In the genomic region with DNA sequence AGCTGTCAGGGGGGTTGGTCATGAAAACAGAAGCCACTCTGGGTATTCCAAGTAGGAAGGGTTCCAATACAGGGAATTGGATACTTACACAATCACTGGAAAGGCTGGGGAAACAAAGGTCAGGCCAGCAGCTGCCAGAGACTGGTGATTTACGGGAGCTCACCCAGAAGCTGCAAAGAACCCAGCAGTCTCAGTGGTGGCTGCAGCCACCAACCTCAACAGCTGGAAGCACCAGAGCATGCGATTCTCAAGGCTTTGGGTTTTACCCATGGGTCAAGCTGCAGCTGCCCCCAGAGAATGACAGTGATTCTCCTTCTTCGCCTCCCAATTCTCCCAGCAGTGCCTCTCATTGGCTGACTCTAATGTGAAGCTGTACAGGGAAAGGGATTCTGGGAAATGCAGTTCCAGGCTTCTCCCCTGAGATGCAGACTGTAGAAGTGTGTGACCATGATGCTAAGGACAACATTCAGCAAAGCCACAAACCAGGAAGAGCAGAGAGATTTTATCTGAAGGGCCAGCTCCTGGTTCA, we compare ENCODE assay signal across 10 cellular contexts.
DNase-seq lines count a peak whose midpoint lies in the region; ATAC-seq and TF ChIP-seq lines count a peak whose summit lies in the region.
"Had no signal": no experiment of that assay in that cellular context is flagged by ENCODE, and none has a peak within 500 bp of the region (broad histone marks: within the 10 kb centered on the region; RNA-seq: fewer than 3 reads in every experiment).

No MANE protein-coding gene starts in this region.

- H3K27me3 ChIP-seq in Panc1 (ENCODE audit: control insufficient read depth, insufficient read depth, low read length) (no peaks in the 10 kb centered on the region), psoas muscle (ENCODE audit: insufficient read depth in 3 of 3, low read length in 2 of 3) (no peaks in the 10 kb centered on the region)

- DNase-seq in GM19240 (ENCODE audit: insufficient read length, low spot score) (peak; percentile 21), Panc1 (ENCODE audit: low read depth, low spot score) (no peak), psoas muscle (no peak), globus pallidus (ENCODE audit: low spot score) (no peak), GM03348 (ENCODE audit: low spot score) (no peak), NOMO-1 treated with dmso at 0.1 percent for 144 hours (lab: John Stamatoyannopoulos, UW; ENCODE audit: unreplicated experiment) (no peak), superior temporal gyrus (ENCODE audit: extremely low spot score) (no peak)
- DNase-seq: T-helper 2 cell had no signal

- H3K27ac ChIP-seq in Panc1 (ENCODE audit: low read length) (no peak overlapping the region), psoas muscle (no peak overlapping the region)
- H3K27ac ChIP-seq: HL-60 had no signal

- in situ Hi-C loops in Panc1 (cut with HindIII; ENCODE audit: low pct_unique_long_range_greater_than_20kb, low sequenced_read_pairs), result no loop called here

- 21 to 42% (median 27%) methylated on average over 3 of the region's 3 CpGs for whole genome bisulfite sequencing in psoas muscle, 3 donors

- H3K4me3 ChIP-seq in Panc1 (ENCODE audit: low read depth in 2 of 2, low read length in 2 of 2) (no peak overlapping the region), psoas muscle (no peak overlapping the region)

- intact Hi-C loops in Panc1 (cut with micrococcal nuclease; ENCODE audit: unreplicated experiment), result no loop called here
- intact Hi-C loops in psoas muscle (cut with DNase I), result no loop called here

- no TSS peak for BruUV-seq in Panc1 (replicated peaks; lab: Mats Ljungman, UMichigan)

- POLR2A ChIA-PET in Panc1 (lab: Charles Lee), result no interaction called here

- H3K36me3 ChIP-seq in Panc1 (ENCODE audit: control insufficient read depth, insufficient read depth, low read length) (no peaks in the 10 kb centered on the region), psoas muscle (ENCODE audit: insufficient read depth in 1 of 2, low read depth in 1 of 2) (no peaks in the 10 kb centered on the region)

- H3K9me3 ChIP-seq in Panc1 (ENCODE audit: control insufficient read depth, insufficient read depth, low read depth, low read length) (peaks cover 5% of the 10 kb centered on the region), psoas muscle (peaks cover 10% of the 10 kb centered on the region)

- ATAC-seq in HG02759 (IDR thresholded peaks at IDR 0.05; ENCODE audit: unreplicated experiment) (peak; percentile 98), Panc1 (peak; percentile 50), psoas muscle (peak; percentile 42 to 78 (median 60))

- TF ChIP-seq CTCF in Panc1 (IDR thresholded peaks at IDR 0.05) (no peak), psoas muscle (IDR thresholded peaks at IDR 0.05) (no peak)

- CTCF ChIA-PET in Panc1 (lab: Charles Lee), result interaction anchor here (0.7 kb wide), 1 partner anchor 17 kb away, joined by 3 read pairs; no protein-coding TSS in a partner anchor

- no peaks in the 10 kb centered on the region for H3K4me1 ChIP-seq in Panc1 (ENCODE audit: control insufficient read depth, insufficient read depth, low read length)
- peaks cover 9% of the 10 kb centered on the region for H3K4me1 ChIP-seq in psoas muscle
